Comparison of ENCODE assay signal across 22 cellular contexts in the genomic region with DNA sequence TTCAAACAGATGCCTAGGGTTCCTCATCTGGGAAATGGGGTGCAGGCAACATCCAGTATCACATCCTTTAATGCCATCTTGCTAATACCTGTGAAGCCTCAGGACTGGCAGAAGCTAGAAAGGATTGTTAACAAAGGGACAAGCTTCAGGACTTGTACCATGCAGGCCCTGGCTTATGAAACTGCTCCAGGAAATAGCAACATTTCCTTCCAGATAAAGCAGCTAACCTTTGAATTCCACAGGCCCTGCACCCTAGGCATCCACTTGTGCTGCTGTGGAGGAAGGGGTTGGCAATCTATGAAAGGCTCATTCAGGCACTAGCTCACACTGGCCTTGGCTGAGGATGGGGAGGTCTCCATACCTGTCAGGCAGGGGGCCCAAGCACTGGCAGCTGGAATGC.
A peak's percentile ranks its signal among the peaks of the same experiment; 100 is the strongest.
DNase-seq lines count a peak whose midpoint lies in the region; ATAC-seq and TF ChIP-seq lines count a peak whose summit lies in the region.
"Had no signal": no experiment of that assay in that cellular context is flagged by ENCODE, and none has a peak within 500 bp of the region (broad histone marks: within the 10 kb centered on the region; RNA-seq: fewer than 3 reads in every experiment).

No MANE protein-coding gene starts in this region.

- no peak for ATAC-seq in upper lobe of right lung
- ATAC-seq: CD8-positive, alpha-beta T cell had no signal

- H3K9me2 ChIP-seq in Loucy (replicated peaks; ENCODE audit: low read depth, low read length), result no peaks in the 10 kb centered on the region

- H3K27me3 ChIP-seq in CD4-positive, alpha-beta memory T cell (ENCODE audit: insufficient read depth, low read length), result no peaks in the 10 kb centered on the region
- H3K27me3 ChIP-seq in Loucy (ENCODE audit: insufficient read depth, low read length, poor library complexity, severe bottlenecking) (no peaks in the 10 kb centered on the region), mesenchymal stem cell (ENCODE audit: control insufficient read depth in 1 of 2, insufficient read depth in 1 of 2, low read length in 2 of 2) (no peaks in the 10 kb centered on the region), upper lobe of right lung (no peaks in the 10 kb centered on the region)

- no peak overlapping the region for H3K18ac ChIP-seq in mesenchymal stem cell (ENCODE audit: low read depth in 1 of 2, low read length in 2 of 2)

- no peak overlapping the region for H3K23ac ChIP-seq in mesenchymal stem cell (ENCODE audit: low read length in 2 of 2)

- no peak overlapping the region for H3K27ac ChIP-seq in CD4-positive, alpha-beta memory T cell (ENCODE audit: low read depth, low read length)
- no peak overlapping the region for H3K27ac ChIP-seq in mesenchymal stem cell (ENCODE audit: low read length, poor library complexity, severe bottlenecking)
- H3K27ac ChIP-seq in upper lobe of right lung, result no peak overlapping the region
- H3K27ac ChIP-seq: HL-60 had no signal

- H3K4me3 ChIP-seq in CD4-positive, alpha-beta memory T cell (ENCODE audit: low read length in 2 of 2), result no peak overlapping the region
- H3K4me3 ChIP-seq in Loucy (ENCODE audit: low read length, poor library complexity, severe bottlenecking) (no peak overlapping the region), fibroblast of the aortic adventitia (ENCODE audit: low read depth, low read length) (no peak overlapping the region), mesenchymal stem cell (ENCODE audit: insufficient read depth in 1 of 2, low read depth in 1 of 2, low read length in 2 of 2) (no peak overlapping the region), upper lobe of right lung (no peak overlapping the region)

- H4K8ac ChIP-seq in mesenchymal stem cell (ENCODE audit: low read length), result no peak overlapping the region

- H2AFZ ChIP-seq in Loucy (ENCODE audit: low read length) (peak overlapping the region; percentile 36; the same call in 1 of the 2 replicates), mesenchymal stem cell (ENCODE audit: low read depth, low read length) (no peak overlapping the region)

- no peaks in the 10 kb centered on the region for H3K9me3 Mint-ChIP-seq in CD4-positive, alpha-beta memory T cell
- H3K9me3 Mint-ChIP-seq: CD8-positive, alpha-beta T cell had no signal

- H3K27me3 Mint-ChIP-seq in CD4-positive, alpha-beta memory T cell, result no peaks in the 10 kb centered on the region

- H3K27ac Mint-ChIP-seq in CD4-positive, alpha-beta memory T cell, result peak overlapping the region in 5 of 7 donors; percentile 7 to 62 (median 12)

- H3K9me3 ChIP-seq in CD4-positive, alpha-beta memory T cell (ENCODE audit: control insufficient read depth in 1 of 2, low read length in 2 of 2), result no peaks in the 10 kb centered on the region
- H3K9me3 ChIP-seq in Loucy (ENCODE audit: insufficient read depth, low read depth, low read length) (no peaks in the 10 kb centered on the region), mesenchymal stem cell (ENCODE audit: control insufficient read depth, low read length) (no peaks in the 10 kb centered on the region), upper lobe of right lung (no peaks in the 10 kb centered on the region)
- H3K9me3 ChIP-seq: Caco-2 had no signal

- H2AK5ac ChIP-seq in mesenchymal stem cell (ENCODE audit: low read length, severe bottlenecking), result no peak overlapping the region

- TF ChIP-seq CTCF in Loucy (conservative IDR thresholded peaks at IDR 0.05; ENCODE audit: low read length), result no peak
- TF ChIP-seq CTCF in fibroblast of the aortic adventitia (IDR thresholded peaks at IDR 0.05; ENCODE audit: insufficient read depth, low read length), result no peak
- TF ChIP-seq CTCF in GM20000 (IDR thresholded peaks at IDR 0.05; ENCODE audit: extremely low read depth, missing control alignments), result no peak
- TF ChIP-seq CTCF in upper lobe of right lung (IDR thresholded peaks at IDR 0.05), result no peak

- H3K4me2 ChIP-seq in Loucy (ENCODE audit: low read depth, low read length, poor library complexity, severe bottlenecking), result no peak overlapping the region
- H3K4me2 ChIP-seq in mesenchymal stem cell (ENCODE audit: low read length, poor library complexity, severe bottlenecking), result no peak overlapping the region

- H3K4ac ChIP-seq in mesenchymal stem cell (ENCODE audit: low read depth in 1 of 2, low read length in 2 of 2), result no peak overlapping the region

- H3K14ac ChIP-seq in mesenchymal stem cell (ENCODE audit: low read length in 2 of 2), result no peak overlapping the region

- no peaks in the 10 kb centered on the region for H4K20me1 ChIP-seq in Loucy (ENCODE audit: insufficient read depth, low read length, poor library complexity, severe bottlenecking)

- POLR2A ChIA-PET in CD4-positive, alpha-beta memory T cell (lab: Charles Lee; ENCODE audit: partially characterized antibody), result no interaction called here

- peaks cover 53 to 73% of the 10 kb centered on the region in 2 donors for H3K36me3 Mint-ChIP-seq in CD4-positive, alpha-beta memory T cell

- CTCF ChIA-PET in CD4-positive, alpha-beta memory T cell (lab: Charles Lee; ENCODE audit: partially characterized antibody), result interaction anchor here (1.0 to 1.3 kb wide), 2 partner anchors 10 to 32 kb away, joined by 3 to 8 read pairs; no protein-coding TSS in a partner anchor

- H3K4me1 ChIP-seq in CD4-positive, alpha-beta memory T cell (ENCODE audit: insufficient read depth, low read length), result no peaks in the 10 kb centered on the region
- H3K4me1 ChIP-seq in Loucy (ENCODE audit: insufficient read depth, low read length, poor library complexity, severe bottlenecking) (peaks cover 7% of the 10 kb centered on the region), mesenchymal stem cell (ENCODE audit: control insufficient read depth, insufficient read depth, low read depth, low read length) (no peaks in the 10 kb centered on the region), upper lobe of right lung (no peaks in the 10 kb centered on the region)
- H3K4me1 ChIP-seq: Caco-2 had no signal

- no peak overlapping the region for H2BK120ac ChIP-seq in mesenchymal stem cell (ENCODE audit: low read depth, low read length)

- no peaks in the 10 kb centered on the region for H3K79me2 ChIP-seq in Loucy (ENCODE audit: insufficient read depth, low read length)

- H3K36me3 ChIP-seq in CD4-positive, alpha-beta memory T cell (ENCODE audit: insufficient read depth, low read length), result peaks cover 93% of the 10 kb centered on the region
- H3K36me3 ChIP-seq in Loucy (ENCODE audit: insufficient read depth, low read length) (no peaks in the 10 kb centered on the region), mesenchymal stem cell (ENCODE audit: control insufficient read depth in 1 of 2, insufficient read depth in 2 of 2, low read depth in 1 of 2, low read length in 2 of 2) (peaks cover 30 to 99% of the 10 kb centered on the region in 2 experiments), upper lobe of right lung (peaks cover 96% of the 10 kb centered on the region)

- H2BK5ac ChIP-seq in mesenchymal stem cell (ENCODE audit: low read depth, low read length, poor library complexity, severe bottlenecking), result no peak overlapping the region

- peak overlapping the region; percentile 2 for H4K91ac ChIP-seq in mesenchymal stem cell (ENCODE audit: low read length)

- no peaks in the 10 kb centered on the region for H3F3A ChIP-seq in Loucy (ENCODE audit: low read depth)

- no peak overlapping the region for H2BK12ac ChIP-seq in mesenchymal stem cell (ENCODE audit: low read length in 2 of 2)

- intact Hi-C loops in CD4-positive, alpha-beta memory T cell (cut with micrococcal nuclease), result no loop called here
- intact Hi-C loops in upper lobe of right lung (cut with DNase I), result no loop called here

- H3K9ac ChIP-seq in Loucy (ENCODE audit: low read depth, low read length, poor library complexity, severe bottlenecking) (no peak overlapping the region), mesenchymal stem cell (ENCODE audit: low read length) (no peak overlapping the region)

- no peak overlapping the region for H2BK15ac ChIP-seq in mesenchymal stem cell (ENCODE audit: low read depth, poor library complexity, severe bottlenecking)

- no peak overlapping the region for H3K4me3 Mint-ChIP-seq in CD4-positive, alpha-beta memory T cell
- H3K4me3 Mint-ChIP-seq: CD8-positive, alpha-beta T cell had no signal

- H3K79me1 ChIP-seq in mesenchymal stem cell (replicated peaks; ENCODE audit: low read length, poor library complexity, severe bottlenecking), result no peaks in the 10 kb centered on the region

- DNase-seq in CD4-positive, alpha-beta memory T cell, result no peak
- peak; percentile 9 for DNase-seq in fibroblast of the aortic adventitia (ENCODE audit: low read depth)
- no peak for DNase-seq in mesenchymal stem cell
- DNase-seq in activated CD8-positive, alpha-beta memory T cell treated with anti-CD3 and anti-CD28 coated beads, Interleukin-2, amount 50 U/mL, for 48 hours, result no peak
- no peak for DNase-seq in GM20000 (ENCODE audit: low spot score)
- no peak for DNase-seq in NCI-H774 (lab: John Stamatoyannopoulos, UW)
- no peak for DNase-seq in upper lobe of right lung
- DNase-seq: C1 segment of cervical spinal cord; Caco-2; CD8-positive, alpha-beta T cell; GF-D8; Karpas-422; NCI-H1092 treated with DMSO at 0.1 percent for 48 hours; NCI-H1436; NCI-H187; NCI-H2081 treated with DMSO at 0.1 percent for 48 hours; NCI-H2171; NCI-H226; NCI-H510A treated with DMSO at 0.1 percent for 48 hours; PC-3 had no signal

- peaks cover 0 to 2% (median 0%) of the 10 kb centered on the region in 4 donors for H3K4me1 Mint-ChIP-seq in CD4-positive, alpha-beta memory T cell
